Comparison of ENCODE assay signal across 8 cellular contexts in the genomic region with DNA sequence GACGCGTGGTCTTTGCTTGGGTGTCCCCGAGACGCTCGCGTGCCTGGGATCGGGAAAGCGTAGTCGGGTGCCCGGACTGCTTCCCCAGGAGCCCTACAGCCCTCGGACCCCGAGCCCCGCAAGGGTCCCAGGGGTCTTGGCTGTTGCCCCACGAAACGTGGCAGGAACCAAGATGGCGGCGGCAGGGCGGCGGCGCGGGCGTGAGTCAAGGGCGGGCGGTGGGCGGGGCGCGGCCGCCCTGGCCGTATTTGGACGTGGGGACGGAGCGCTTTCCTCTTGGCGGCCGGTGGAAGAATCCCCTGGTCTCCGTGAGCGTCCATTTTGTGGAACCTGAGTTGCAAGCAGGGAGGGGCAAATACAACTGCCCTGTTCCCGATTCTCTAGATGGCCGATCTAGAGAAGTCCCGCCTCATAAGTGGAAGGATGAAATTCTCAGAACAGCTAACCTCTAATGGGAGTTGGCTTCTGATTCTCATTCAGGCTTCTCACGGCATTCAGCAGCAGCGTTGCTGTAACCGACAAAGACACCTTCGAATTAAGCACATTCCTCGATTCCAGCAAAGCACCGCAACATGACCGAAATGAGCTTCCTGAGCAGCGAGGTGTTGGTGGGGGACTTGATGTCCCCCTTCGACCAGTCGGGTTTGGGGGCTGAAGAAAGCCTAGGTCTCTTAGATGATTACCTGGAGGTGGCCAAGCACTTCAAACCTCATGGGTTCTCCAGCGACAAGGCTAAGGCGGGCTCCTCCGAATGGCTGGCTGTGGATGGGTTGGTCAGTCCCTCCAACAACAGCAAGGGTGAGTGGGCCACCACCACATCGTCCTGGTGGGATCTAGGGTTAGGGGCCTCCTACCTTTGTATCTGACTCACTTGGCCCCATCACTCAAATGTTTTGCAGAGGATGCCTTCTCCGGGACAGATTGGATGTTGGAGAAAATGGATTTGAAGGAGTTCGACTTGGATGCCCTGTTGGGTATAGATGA. TPM values are rescaled to one million over a fixed set of nuclear protein-coding genes. Genes with fewer than 3 reads are reported as not detected.
DNase-seq lines count a peak whose midpoint lies in the region; ATAC-seq, FAIRE-seq and TF ChIP-seq lines count a peak whose summit lies in the region.

No MANE protein-coding gene starts in this region.

- TF ChIP-seq RAD21 in SK-N-SH (IDR thresholded peaks at IDR 0.05; ENCODE audit: low read length), result no peak

- ATAC-seq in GM18868 (IDR thresholded peaks at IDR 0.05; ENCODE audit: unreplicated experiment), result peak; percentile 28
- peak; percentile 20 for ATAC-seq in HG03354 (IDR thresholded peaks at IDR 0.05; ENCODE audit: poor library complexity, severe bottlenecking, unreplicated experiment)
- peak; percentile 55 to 65 (median 58) for ATAC-seq in pancreas

- TF ChIP-seq CTCF in SK-N-SH (IDR thresholded peaks at IDR 0.05) (no peak), pancreas (IDR thresholded peaks at IDR 0.05) (no peak)

- peaks cover 46% of the 10 kb centered on the region for H3K79me2 ChIP-seq in SK-N-SH (ENCODE audit: insufficient read depth)

- intact Hi-C loops in head of caudate nucleus (cut with DNase I) (loop anchor here (2.0 kb wide), 1 partner anchor 18 kb away; a partner anchor contains a TSS), pancreas (cut with DNase I) (loop anchor here in 1 of 3 donors (10.0 kb wide), 2 partner anchors 206 to 346 kb away; a partner anchor contains a TSS)

- H3K9ac ChIP-seq in SK-N-SH, result peak overlapping the region; percentile 99

- peaks cover 51% of the 10 kb centered on the region for H4K20me1 ChIP-seq in SK-N-SH (ENCODE audit: insufficient read depth)

- WGBS in SK-N-SH (ENCODE audit: low lambda C conversion rate), result under 1% methylated on average over 17 of the region's 55 CpGs
- 1 to 2% methylated on average over 54 to 55 of the region's 55 CpGs for WGBS in pancreas, 2 donors

- H2AFZ ChIP-seq in SK-N-SH (ENCODE audit: low read depth), result no peak overlapping the region

- H3K9me2 ChIP-seq in SK-N-SH, result no peaks in the 10 kb centered on the region

- peaks cover 34% of the 10 kb centered on the region for H3F3A ChIP-seq in SK-N-SH (replicated peaks; ENCODE audit: insufficient read depth)

- peaks cover 55% of the 10 kb centered on the region for H3K4me1 Mint-ChIP-seq in activated naive CD8-positive, alpha-beta T cell treated with anti-CD3 and anti-CD28 coated beads for 36 hours

- peak overlapping the region; percentile 86 for H3K4me3 Mint-ChIP-seq in activated naive CD8-positive, alpha-beta T cell treated with anti-CD3 and anti-CD28 coated beads for 36 hours

- H3K9me3 ChIP-seq in SK-N-SH (no peaks in the 10 kb centered on the region), pancreas (no peaks in the 10 kb centered on the region)

- FAIRE-seq in pancreas (lab: Jason Lieb, UNC) (no peak), urothelium cell line (lab: Jason Lieb, UNC) (peak; percentile 56)

- no peaks in the 10 kb centered on the region for H3K9me3 Mint-ChIP-seq in activated naive CD8-positive, alpha-beta T cell treated with anti-CD3 and anti-CD28 coated beads for 36 hours

- CTCF ChIA-PET in SK-N-SH (lab: Yijun Ruan, JAX), result interaction anchor here (1.6 to 1.9 kb wide), 2 partner anchors 8 to 514 kb away, joined by 4 to 7 read pairs; no protein-coding TSS in a partner anchor

- peak; percentile 78 for DNase-seq in AG08396 (ENCODE audit: low spot score)
- peak; percentile 67 for DNase-seq in SK-N-SH
- peak; percentile 76 for DNase-seq in activated naive CD8-positive, alpha-beta T cell treated with anti-CD3 and anti-CD28 coated beads for 36 hours
- peak in 39 of 42 donors; percentile 42 to 86 (median 70) for DNase-seq in head of caudate nucleus
- DNase-seq in pancreas, result peak; percentile 48 to 88 (median 78)
- DNase-seq in urothelium cell line (ENCODE audit: low spot score), result peak; percentile 81

- H3K27ac Mint-ChIP-seq in activated naive CD8-positive, alpha-beta T cell treated with anti-CD3 and anti-CD28 coated beads for 36 hours, result peak overlapping the region; percentile 96

- H3K4me2 ChIP-seq in SK-N-SH, result peak overlapping the region; percentile 86

- no peak for TF ChIP-seq EP300 in SK-N-SH (IDR thresholded peaks at IDR 0.05; ENCODE audit: borderline replicate concordance in 1 of 2, low read depth in 1 of 2, low read length in 1 of 2)

- H3K27ac ChIP-seq in SK-N-SH (ENCODE audit: low read depth in 2 of 2, low read length in 1 of 2) (peak overlapping the region; percentile 92 to 93), pancreas (peak overlapping the region; percentile 94 to 99 (median 97))

- peaks cover 8 to 21% of the 10 kb centered on the region in 2 experiments; a peak in 2 of 4 replicates for H3K4me1 ChIP-seq in SK-N-SH (ENCODE audit: control insufficient read depth in 1 of 2, insufficient read depth in 2 of 2, low read depth in 1 of 2, low read length in 1 of 2)
- peaks cover 3 to 22% (median 7%) of the 10 kb centered on the region in 3 donors for H3K4me1 ChIP-seq in pancreas

- POLR2A ChIA-PET in SK-N-SH (lab: Yijun Ruan, JAX), result interaction anchor here (1.1 to 1.7 kb wide), 2 partner anchors 8 to 19 kb away, joined by 3 to 14 read pairs; a partner anchor contains a TSS

- H3K36me3 ChIP-seq in SK-N-SH (replicated peaks in 1 of 2; ENCODE audit: control insufficient read depth in 1 of 2, insufficient read depth in 2 of 2, low read length in 1 of 2), result peaks cover 16 to 26% of the 10 kb centered on the region in 2 experiments
- H3K36me3 ChIP-seq in pancreas, result peaks cover 4 to 28% (median 14%) of the 10 kb centered on the region in 3 donors

- no peaks in the 10 kb centered on the region for H3K27me3 ChIP-seq in SK-N-SH (ENCODE audit: insufficient read depth)
- no peaks in the 10 kb centered on the region for H3K27me3 ChIP-seq in pancreas

- H3K27me3 Mint-ChIP-seq in activated naive CD8-positive, alpha-beta T cell treated with anti-CD3 and anti-CD28 coated beads for 36 hours, result peaks cover 10% of the 10 kb centered on the region

- H3K4me3 ChIP-seq in SK-N-SH (ENCODE audit: low read depth in 2 of 2, low read length in 1 of 2) (peak overlapping the region; percentile 70 to 76), pancreas (peak overlapping the region; percentile 97 to 100 (median 99))

- peaks cover 54% of the 10 kb centered on the region for H3K36me3 Mint-ChIP-seq in activated naive CD8-positive, alpha-beta T cell treated with anti-CD3 and anti-CD28 coated beads for 36 hours

TF ChIP-seq in SK-N-SH, 30 proteins besides CTCF, POLR2A, EP300 and RAD21 (continues in another document):
- TF ChIP-seq, protein P1, sequence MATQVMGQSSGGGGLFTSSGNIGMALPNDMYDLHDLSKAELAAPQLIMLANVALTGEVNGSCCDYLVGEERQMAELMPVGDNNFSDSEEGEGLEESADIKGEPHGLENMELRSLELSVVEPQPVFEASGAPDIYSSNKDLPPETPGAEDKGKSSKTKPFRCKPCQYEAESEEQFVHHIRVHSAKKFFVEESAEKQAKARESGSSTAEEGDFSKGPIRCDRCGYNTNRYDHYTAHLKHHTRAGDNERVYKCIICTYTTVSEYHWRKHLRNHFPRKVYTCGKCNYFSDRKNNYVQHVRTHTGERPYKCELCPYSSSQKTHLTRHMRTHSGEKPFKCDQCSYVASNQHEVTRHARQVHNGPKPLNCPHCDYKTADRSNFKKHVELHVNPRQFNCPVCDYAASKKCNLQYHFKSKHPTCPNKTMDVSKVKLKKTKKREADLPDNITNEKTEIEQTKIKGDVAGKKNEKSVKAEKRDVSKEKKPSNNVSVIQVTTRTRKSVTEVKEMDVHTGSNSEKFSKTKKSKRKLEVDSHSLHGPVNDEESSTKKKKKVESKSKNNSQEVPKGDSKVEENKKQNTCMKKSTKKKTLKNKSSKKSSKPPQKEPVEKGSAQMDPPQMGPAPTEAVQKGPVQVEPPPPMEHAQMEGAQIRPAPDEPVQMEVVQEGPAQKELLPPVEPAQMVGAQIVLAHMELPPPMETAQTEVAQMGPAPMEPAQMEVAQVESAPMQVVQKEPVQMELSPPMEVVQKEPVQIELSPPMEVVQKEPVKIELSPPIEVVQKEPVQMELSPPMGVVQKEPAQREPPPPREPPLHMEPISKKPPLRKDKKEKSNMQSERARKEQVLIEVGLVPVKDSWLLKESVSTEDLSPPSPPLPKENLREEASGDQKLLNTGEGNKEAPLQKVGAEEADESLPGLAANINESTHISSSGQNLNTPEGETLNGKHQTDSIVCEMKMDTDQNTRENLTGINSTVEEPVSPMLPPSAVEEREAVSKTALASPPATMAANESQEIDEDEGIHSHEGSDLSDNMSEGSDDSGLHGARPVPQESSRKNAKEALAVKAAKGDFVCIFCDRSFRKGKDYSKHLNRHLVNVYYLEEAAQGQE (IDR thresholded peaks at IDR 0.05; ENCODE audit: low read depth, low read length), result no peak
- TF ChIP-seq SMC3 (IDR thresholded peaks at IDR 0.05; ENCODE audit: low read depth, low read length) (no peak), YY1 (IDR thresholded peaks at IDR 0.05; ENCODE audit: low read depth) (peak; percentile 68), NRF1 (IDR thresholded peaks at IDR 0.05; ENCODE audit: low read depth, low read length) (no peak), POLR2AphosphoS5 (IDR thresholded peaks at IDR 0.05; ENCODE audit: low read depth, low read length) (peak; percentile 19; the same call in 1 of the 2 replicates)

RNA-seq across cellular contexts. Expression of a gene that starts 0.8 kb away (rescaled TPM):
- polyA plus RNA-seq in SK-N-SH (2012; rRNA removed) (375 and 436 TPM in 2 replicates), pancreas (100 to 1,000 TPM; 418 to 423 TPM)
- 311 and 361 TPM in 2 replicates for polyA plus RNA-seq in SK-N-SH (2012; cell fraction: cytosol; rRNA removed)
- 604 and 658 TPM in 2 replicates for polyA plus RNA-seq in SK-N-SH (2012; cell fraction: nucleus; rRNA removed)
- 100 to 1,000 TPM; 806 to 814 TPM for total RNA-seq in activated naive CD8-positive, alpha-beta T cell treated with anti-CD3 and anti-CD28 coated beads for 36 hours
- 100 to 1,000 TPM; 155 to 472 (median 217) TPM for total RNA-seq in pancreas

RNA-seq across cellular contexts. Expression of a gene that starts 11.4 kb away (rescaled TPM):
- polyA plus RNA-seq in SK-N-SH (2012; rRNA removed) (77.3 and 97.2 TPM in 2 replicates), pancreas (100 to 1,000 TPM; 113 to 117 TPM)
- polyA plus RNA-seq in SK-N-SH (2012; cell fraction: cytosol; rRNA removed), result 67.1 and 75.9 TPM in 2 replicates
- polyA plus RNA-seq in SK-N-SH (2012; cell fraction: nucleus; rRNA removed), result 48.9 and 89.0 TPM in 2 replicates
- total RNA-seq in activated naive CD8-positive, alpha-beta T cell treated with anti-CD3 and anti-CD28 coated beads for 36 hours, result 100 to 1,000 TPM; 104 to 113 TPM
- total RNA-seq in pancreas, result 10 to 100 TPM; 25.9 to 50.8 (median 33.7) TPM

RNA-seq across cellular contexts. Expression of a gene that starts 19.1 kb away (rescaled TPM):
- polyA plus RNA-seq in SK-N-SH (2012; rRNA removed) (7.5 and 7.7 TPM in 2 replicates), pancreas (1 to 10 TPM; 6.3 TPM)
- 6.2 and 7.6 TPM in 2 replicates for polyA plus RNA-seq in SK-N-SH (2012; cell fraction: cytosol; rRNA removed)
- polyA plus RNA-seq in SK-N-SH (2012; cell fraction: nucleus; rRNA removed), result 7.8 and 8.4 TPM in 2 replicates
- total RNA-seq in activated naive CD8-positive, alpha-beta T cell treated with anti-CD3 and anti-CD28 coated beads for 36 hours, result 10 to 100 TPM; 62.9 to 65.0 TPM
- 10 to 100 TPM in 5 of 6 donors, 1 to 10 TPM in 1; 8.8 to 15.1 (median 12.7) TPM for total RNA-seq in pancreas

RNA-seq across cellular contexts. Expression of a gene that starts 49.4 kb away (rescaled TPM):
- polyA plus RNA-seq in SK-N-SH (2012; rRNA removed) (under 0.01 TPM in 1 of 2 replicates, not detected in the other), pancreas (under 1 TPM; 0.15 to 0.21 TPM)
- polyA plus RNA-seq in SK-N-SH (2012; cell fraction: cytosol; rRNA removed), result under 0.01 TPM in 1 of 2 replicates, not detected in the other
- 0.01 and 0.02 TPM in 2 replicates for polyA plus RNA-seq in SK-N-SH (2012; cell fraction: nucleus; rRNA removed)
- total RNA-seq in activated naive CD8-positive, alpha-beta T cell treated with anti-CD3 and anti-CD28 coated beads for 36 hours, result under 1 TPM; 0.26 to 0.27 TPM
- under 1 TPM; 0.04 to 0.09 (median 0.06) TPM for total RNA-seq in pancreas

Comparison
In these comparisons a context has a peak if more than half of its experiments do, and no peak if none do; other contexts are left out.
1. Peak in every context shown above with its lines: DNase-seq, ATAC-seq, H3K4me3 ChIP-seq and H3K27ac ChIP-seq.